ENCODE assay signal across 8 cellular contexts in genomic region chr20:58891686-58892125, GRCh38. TPM values are rescaled to one million over a fixed set of nuclear protein-coding genes. Genes with fewer than 3 reads are reported as not detected.
DNase-seq lines count a peak whose midpoint lies in the region; ATAC-seq and FAIRE-seq lines count a peak whose summit lies in the region.

No MANE protein-coding gene starts in this region.

- peak overlapping the region; percentile 95 for H3K27ac ChIP-seq in HUES48 (ENCODE audit: low read depth, low read length)
- peak overlapping the region; percentile 96 for H3K27ac ChIP-seq in naive thymus-derived CD4-positive, alpha-beta T cell (ENCODE audit: low read depth, low read length)

- peak overlapping the region; percentile 85 for H3K9ac ChIP-seq in ES-I3 (ENCODE audit: low read depth, low read length)
- peak overlapping the region; percentile 75 for H3K9ac ChIP-seq in HUES48 (ENCODE audit: low read depth, low read length)
- peak overlapping the region; percentile 70 for H3K9ac ChIP-seq in endocrine pancreas (ENCODE audit: control insufficient read depth, insufficient read depth, low read length)

- no peak for FAIRE-seq in urothelium cell line (lab: Jason Lieb, UNC)

- H3K9me3 ChIP-seq in ES-I3 (ENCODE audit: control insufficient read depth, insufficient read depth, low read length) (no peaks in the 10 kb centered on the region; the same call in 1 of the 2 replicates), HUES48 (ENCODE audit: control insufficient read depth, insufficient read depth, low read length) (no peaks in the 10 kb centered on the region), endocrine pancreas (ENCODE audit: control insufficient read depth, low read length) (no peaks in the 10 kb centered on the region)
- no peaks in the 10 kb centered on the region for H3K9me3 ChIP-seq in naive thymus-derived CD4-positive, alpha-beta T cell (ENCODE audit: control insufficient read depth in 2 of 3, low read length in 3 of 3)

- peak; percentile 48 for DNase-seq in activated CD4-positive, alpha-beta T cell treated with anti-CD3 and anti-CD28 coated beads for 48 hours
- DNase-seq in naive thymus-derived CD4-positive, alpha-beta T cell, result peak in 2 of 9 donors; percentile 37 to 39
- DNase-seq in urothelium cell line (ENCODE audit: low spot score), result peak; percentile 76
- no peak for DNase-seq in pons (ENCODE audit: low spot score)

- H3K27me3 ChIP-seq in HUES48 (ENCODE audit: control insufficient read depth, insufficient read depth, low read length), result no peaks in the 10 kb centered on the region; the same call in 1 of the 2 replicates
- no peaks in the 10 kb centered on the region for H3K27me3 ChIP-seq in endocrine pancreas (ENCODE audit: control insufficient read depth, insufficient read depth, low read length)
- H3K27me3 ChIP-seq in naive thymus-derived CD4-positive, alpha-beta T cell (ENCODE audit: control insufficient read depth in 2 of 2, insufficient read depth in 2 of 2, low read length in 2 of 2), result no peaks in the 10 kb centered on the region

- peaks cover 0 to 7% (median 0%) of the 10 kb centered on the region in 11 donors for H3K9me3 Mint-ChIP-seq in naive thymus-derived CD4-positive, alpha-beta T cell

- H3K4me3 ChIP-seq in HUES48 (ENCODE audit: low read depth, low read length) (peak overlapping the region; percentile 96), endocrine pancreas (ENCODE audit: control insufficient read depth, insufficient read depth, low read length) (no peak overlapping the region)
- peak overlapping the region; percentile 69 for H3K4me3 ChIP-seq in naive thymus-derived CD4-positive, alpha-beta T cell (ENCODE audit: low read length)

- intact Hi-C loops in naive thymus-derived CD4-positive, alpha-beta T cell (cut with micrococcal nuclease), result loop anchor here (1.0 to 10.0 kb wide), 16 partner anchors 17 to 1494 kb away; partner anchors contain the start of genes VAPB (in 2 of the 2), ZNF831 (in 2 of the 2), ATP5F1E (in 1 of the 2) and NELFCD (in 1 of the 2)

- peaks cover 40 to 62% (median 56%) of the 10 kb centered on the region in 7 donors for H3K4me1 Mint-ChIP-seq in naive thymus-derived CD4-positive, alpha-beta T cell

- H3K4me3 Mint-ChIP-seq in naive thymus-derived CD4-positive, alpha-beta T cell, result peak overlapping the region; percentile 91 to 99 (median 96)

- H3K36me3 ChIP-seq in ES-I3 (ENCODE audit: insufficient read depth, low read length) (no peaks in the 10 kb centered on the region), HUES48 (ENCODE audit: control insufficient read depth, insufficient read depth, low read length) (peaks cover 9% of the 10 kb centered on the region), endocrine pancreas (ENCODE audit: control insufficient read depth, insufficient read depth, low read length) (peaks cover 3% of the 10 kb centered on the region)
- peaks cover 0 to 7% (median 0%) of the 10 kb centered on the region in 3 experiments for H3K36me3 ChIP-seq in naive thymus-derived CD4-positive, alpha-beta T cell (ENCODE audit: control insufficient read depth in 2 of 3, insufficient read depth in 3 of 3, low read length in 3 of 3)

- H3K27me3 Mint-ChIP-seq in naive thymus-derived CD4-positive, alpha-beta T cell, result peaks cover 0 to 3% (median 0%) of the 10 kb centered on the region in 5 donors

- peaks cover 0 to 10% (median 0%) of the 10 kb centered on the region in 5 donors for H3K36me3 Mint-ChIP-seq in naive thymus-derived CD4-positive, alpha-beta T cell

- H3K4me1 ChIP-seq in ES-I3 (ENCODE audit: insufficient read depth, low read length) (peaks cover 28% of the 10 kb centered on the region), HUES48 (ENCODE audit: control insufficient read depth, insufficient read depth, low read length) (peaks cover 42% of the 10 kb centered on the region), endocrine pancreas (ENCODE audit: control insufficient read depth, insufficient read depth, low read length) (peaks cover 19% of the 10 kb centered on the region)
- peaks cover 25 to 32% of the 10 kb centered on the region in 2 donors for H3K4me1 ChIP-seq in naive thymus-derived CD4-positive, alpha-beta T cell (ENCODE audit: control insufficient read depth in 2 of 2, insufficient read depth in 2 of 2, low read length in 2 of 2)

- peak overlapping the region; percentile 92 to 99 (median 97) for H3K27ac Mint-ChIP-seq in naive thymus-derived CD4-positive, alpha-beta T cell

- POLR2A ChIA-PET in naive thymus-derived CD4-positive, alpha-beta T cell (lab: Charles Lee), result interaction anchor here (1.0 to 1.4 kb wide), 7 partner anchors 14 to 240 kb away, joined by 3 to 13 read pairs (median 5); partner anchors contain the start of genes ATP5F1E, PRELID3B and STX16

- CTCF ChIA-PET in naive thymus-derived CD4-positive, alpha-beta T cell (lab: Charles Lee), result no interaction called here

- ATAC-seq in naive thymus-derived CD4-positive, alpha-beta T cell, result peak; percentile 1
- no peak for ATAC-seq in GM18870 (IDR thresholded peaks at IDR 0.05; ENCODE audit: unreplicated experiment)

RNA-seq across cellular contexts. Expression of gene GNAS, which starts 39.2 kb away (rescaled TPM):
- total RNA-seq in naive thymus-derived CD4-positive, alpha-beta T cell, result 100 to 1,000 TPM; 694 to 907 (median 775) TPM
- 100 to 1,000 TPM; 147 to 221 TPM for polyA plus RNA-seq in naive thymus-derived CD4-positive, alpha-beta T cell

RNA-seq across cellular contexts. Expression of gene GNAS-AS1, which starts 41.0 kb away (rescaled TPM):
- 1 to 10 TPM in 3 of 5 experiments, under 1 TPM in 2; 0.13 to 2.0 (median 1.5) TPM for total RNA-seq in naive thymus-derived CD4-positive, alpha-beta T cell
- polyA plus RNA-seq in naive thymus-derived CD4-positive, alpha-beta T cell, result not detected
